In genomic region chr7:47992446-47992845, GRCh38 we compare ENCODE assay signal across 9 cellular contexts. TPM values are rescaled to one million over a fixed set of nuclear protein-coding genes. Genes with fewer than 3 reads are reported as not detected.
DNase-seq lines count a peak whose midpoint lies in the region; ATAC-seq and TF ChIP-seq lines count a peak whose summit lies in the region.
"Had no signal": no experiment of that assay in that cellular context is flagged by ENCODE, and none has a peak within 500 bp of the region (broad histone marks: within the 10 kb centered on the region; RNA-seq: fewer than 3 reads in every experiment).

No MANE protein-coding gene starts in this region.

- H3K4me3 ChIP-seq in thymus (ENCODE audit: low read length): peak overlapping the region; percentile 65
- H3K4me3 ChIP-seq in upper lobe of left lung: peak overlapping the region in 1 of 4 donors; percentile 55

- ATAC-seq in memory B cell (ENCODE audit: low read depth) (no peak), upper lobe of left lung (ENCODE audit: low FRiP score in 2 of 2) (no peak)

- TF ChIP-seq EP300 in upper lobe of left lung (IDR thresholded peaks at IDR 0.05): no peak

- no peaks in the 10 kb centered on the region for H3K27me3 Mint-ChIP-seq in activated naive CD4-positive, alpha-beta T cell treated with anti-CD3 and anti-CD28 coated beads, Interleukin-2, amount 10 ng/mL, durations not matched to agents 7 days and 5 days
- no peaks in the 10 kb centered on the region for H3K27me3 Mint-ChIP-seq in activated naive CD8-positive, alpha-beta T cell
- no peaks in the 10 kb centered on the region for H3K27me3 Mint-ChIP-seq in memory B cell

- H3K27me3 ChIP-seq in thymus (ENCODE audit: control insufficient read depth, insufficient read depth): no peaks in the 10 kb centered on the region
- no peaks in the 10 kb centered on the region for H3K27me3 ChIP-seq in upper lobe of left lung

- H3K36me3 Mint-ChIP-seq in activated naive CD4-positive, alpha-beta T cell treated with anti-CD3 and anti-CD28 coated beads, Interleukin-2, amount 10 ng/mL, durations not matched to agents 7 days and 5 days: peaks cover 2% of the 10 kb centered on the region
- H3K36me3 Mint-ChIP-seq in activated naive CD8-positive, alpha-beta T cell: peaks cover 4% of the 10 kb centered on the region
- H3K36me3 Mint-ChIP-seq in memory B cell: no peaks in the 10 kb centered on the region

- H3K36me3 ChIP-seq in thymus (ENCODE audit: control insufficient read depth, insufficient read depth) (no peaks in the 10 kb centered on the region), upper lobe of left lung (no peaks in the 10 kb centered on the region)

- H3K4me1 ChIP-seq in thymus (ENCODE audit: control insufficient read depth, insufficient read depth, low read length) (no peaks in the 10 kb centered on the region), upper lobe of left lung (peaks cover 0 to 12% (median 5%) of the 10 kb centered on the region in 4 donors)

- H3K9me3 ChIP-seq in thymus (ENCODE audit: control insufficient read depth) (no peaks in the 10 kb centered on the region), upper lobe of left lung (no peaks in the 10 kb centered on the region)

- H3K27ac ChIP-seq in thymus (ENCODE audit: low read depth) (peak overlapping the region; percentile 42), upper lobe of left lung (peak overlapping the region in 2 of 4 donors; percentile 69 to 75)

- H3K4me1 Mint-ChIP-seq in activated naive CD4-positive, alpha-beta T cell treated with anti-CD3 and anti-CD28 coated beads, Interleukin-2, amount 10 ng/mL, durations not matched to agents 7 days and 5 days: peaks cover 23% of the 10 kb centered on the region
- H3K4me1 Mint-ChIP-seq in activated naive CD8-positive, alpha-beta T cell (ENCODE audit: low read depth): peaks cover 20% of the 10 kb centered on the region
- peaks cover 11% of the 10 kb centered on the region for H3K4me1 Mint-ChIP-seq in memory B cell

- DNase-seq in activated naive CD4-positive, alpha-beta T cell treated with anti-CD3 and anti-CD28 coated beads, Interleukin-2, amount 10 ng/mL, durations not matched to agents 7 days and 5 days: no peak
- DNase-seq in activated naive CD4-positive, alpha-beta T cell treated with Interleukin-2 at 50 U/mL for 16 hours: no peak
- no peak for DNase-seq in memory B cell (ENCODE audit: low spot score in 2 of 2)
- DNase-seq in SW480 (ENCODE audit: low spot score): no peak
- no peak for DNase-seq in upper lobe of left lung
- no peak for DNase-seq in GM20000 (ENCODE audit: low spot score)

- TF ChIP-seq CTCF in upper lobe of left lung (IDR thresholded peaks at IDR 0.05): no peak
- TF ChIP-seq CTCF in GM20000 (IDR thresholded peaks at IDR 0.05; ENCODE audit: extremely low read depth, missing control alignments): no peak

- CTCF ChIA-PET in activated naive CD4-positive, alpha-beta T cell treated with anti-CD3 and anti-CD28 coated beads, Interleukin-2, amount 10 ng/mL, durations not matched to agents 7 days and 5 days (lab: Charles Lee): interaction anchor here (0.7 to 3.5 kb wide), 14 partner anchors 10 to 162 kb away, joined by 3 to 84 read pairs (median 6); partner anchors contain the start of gene UPP1

- peak overlapping the region; percentile 79 for H3K4me3 Mint-ChIP-seq in activated naive CD4-positive, alpha-beta T cell treated with anti-CD3 and anti-CD28 coated beads, Interleukin-2, amount 10 ng/mL, durations not matched to agents 7 days and 5 days
- H3K4me3 Mint-ChIP-seq in activated naive CD8-positive, alpha-beta T cell: peak overlapping the region; percentile 89
- peak overlapping the region; percentile 95 for H3K4me3 Mint-ChIP-seq in memory B cell

- no peak for TF ChIP-seq POLR2A in upper lobe of left lung (IDR thresholded peaks at IDR 0.05)

- peak overlapping the region; percentile 91 for H3K27ac Mint-ChIP-seq in activated naive CD4-positive, alpha-beta T cell treated with anti-CD3 and anti-CD28 coated beads, Interleukin-2, amount 10 ng/mL, durations not matched to agents 7 days and 5 days
- H3K27ac Mint-ChIP-seq in activated naive CD8-positive, alpha-beta T cell: peak overlapping the region; percentile 96
- peak overlapping the region; percentile 88 for H3K27ac Mint-ChIP-seq in memory B cell

- WGBS in thymus: 67% methylated on average over 3 of the region's 3 CpGs
- WGBS in upper lobe of left lung, 2 donors: 71 to 88% methylated on average over 3 of the region's 3 CpGs

- peaks cover 2% of the 10 kb centered on the region for H3K9me3 Mint-ChIP-seq in activated naive CD4-positive, alpha-beta T cell treated with anti-CD3 and anti-CD28 coated beads, Interleukin-2, amount 10 ng/mL, durations not matched to agents 7 days and 5 days
- peaks cover 7% of the 10 kb centered on the region for H3K9me3 Mint-ChIP-seq in activated naive CD8-positive, alpha-beta T cell (ENCODE audit: low read depth)
- peaks cover 6% of the 10 kb centered on the region for H3K9me3 Mint-ChIP-seq in memory B cell

RNA-seq across cellular contexts. Expression of gene HUS1, which starts 13.0 kb away (rescaled TPM):
- 10.5 TPM for polyA plus RNA-seq in thymus
- total RNA-seq in upper lobe of left lung: 10 to 100 TPM; 24.2 to 38.8 (median 26.7) TPM

RNA-seq across cellular contexts. Expression of gene SUN3, which starts 36.5 kb away (rescaled TPM):
- polyA plus RNA-seq in thymus: 1.3 TPM
- not detected for total RNA-seq in upper lobe of left lung
- total RNA-seq: posterior vena cava had no signal

RNA-seq across cellular contexts. Expression of gene C7orf57, which starts 42.9 kb away (rescaled TPM):
- polyA plus RNA-seq in thymus: 0.18 TPM
- 10 to 100 TPM in 2 of 6 donors, 1 to 10 TPM in 2, under 1 TPM in 2; 0.29 to 15.5 (median 1.9) TPM for total RNA-seq in upper lobe of left lung
- total RNA-seq: posterior vena cava had no signal

RNA-seq across cellular contexts. Expression of gene PKD1L1, which starts 44.2 kb away (rescaled TPM):
- polyA plus RNA-seq in thymus: 0.78 TPM
- total RNA-seq in upper lobe of left lung: 1 to 10 TPM in 2 of 6 donors, under 1 TPM in 4; 0.46 to 4.8 (median 0.75) TPM
